ENCODE assay signal across 8 cellular contexts in the genomic region with DNA sequence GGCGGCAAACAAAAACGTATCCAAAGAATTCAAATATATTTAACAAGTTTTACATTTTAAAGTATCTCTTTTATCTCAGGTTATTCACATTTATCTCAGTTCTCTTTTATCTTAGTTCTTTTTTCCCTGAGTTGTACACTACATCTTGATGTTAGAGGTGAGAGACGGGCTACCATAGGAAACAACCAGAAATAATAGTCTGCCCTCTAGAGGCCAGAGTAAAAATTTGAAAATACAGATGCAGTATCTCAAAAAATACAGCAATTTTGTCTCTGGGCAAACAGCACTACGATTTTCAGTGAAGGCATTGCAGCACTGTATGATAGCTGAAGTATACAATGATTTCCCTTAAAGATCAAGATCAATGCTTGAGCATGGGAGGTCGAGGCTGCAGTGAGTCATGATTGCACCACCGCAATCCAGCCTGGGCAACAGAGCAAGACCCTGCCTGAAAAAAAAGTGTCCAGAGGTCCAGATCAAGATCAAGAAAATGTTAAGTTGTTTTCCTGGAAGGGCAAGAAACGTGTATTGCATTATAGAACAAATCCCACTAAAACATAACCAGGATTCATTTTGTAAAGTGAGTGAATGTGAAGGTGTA.
DNase-seq lines count a peak whose midpoint lies in the region; ATAC-seq and TF ChIP-seq lines count a peak whose summit lies in the region.

No MANE protein-coding gene starts in this region.

- H3K4me3 ChIP-seq in heart right ventricle (no peak overlapping the region), mucosa of descending colon (no peak overlapping the region), suprapubic skin (no peak overlapping the region)

- H3K27ac ChIP-seq in heart right ventricle: no peak overlapping the region
- H3K27ac ChIP-seq in suprapubic skin: no peak overlapping the region

- no peak for TF ChIP-seq EP300 in suprapubic skin (IDR thresholded peaks at IDR 0.05)

- H3K36me3 ChIP-seq in heart right ventricle (no peaks in the 10 kb centered on the region), mucosa of descending colon (ENCODE audit: low read depth) (no peaks in the 10 kb centered on the region), suprapubic skin (no peaks in the 10 kb centered on the region)

- peaks cover 0 to 14% (median 6%) of the 10 kb centered on the region in 9 donors for H3K4me1 ChIP-seq in heart right ventricle
- H3K4me1 ChIP-seq in mucosa of descending colon (ENCODE audit: low read depth): no peaks in the 10 kb centered on the region
- H3K4me1 ChIP-seq in suprapubic skin: no peaks in the 10 kb centered on the region

- TF ChIP-seq CTCF in heart right ventricle (IDR thresholded peaks at IDR 0.05): peak; percentile 23 to 70 (median 63)
- peak; percentile 29 for TF ChIP-seq CTCF in mucosa of descending colon (IDR thresholded peaks at IDR 0.05)
- TF ChIP-seq CTCF in suprapubic skin (IDR thresholded peaks at IDR 0.05): peak in 1 of 2 donors; percentile 37

- ATAC-seq in heart right ventricle (no peak), left ventricle myocardium superior (no peak), HG02885 (IDR thresholded peaks at IDR 0.05; ENCODE audit: poor library complexity, unreplicated experiment) (peak; percentile 62), mucosa of descending colon (peak; percentile 54), HG02870 (IDR thresholded peaks at IDR 0.05; ENCODE audit: unreplicated experiment) (no peak)

- H3K27me3 ChIP-seq in heart right ventricle: peaks cover 0 to 6% (median 0%) of the 10 kb centered on the region in 7 donors
- no peaks in the 10 kb centered on the region for H3K27me3 ChIP-seq in suprapubic skin

- DNase-seq in heart right ventricle (no peak), left ventricle myocardium superior (no peak), NCI-H748 (lab: John Stamatoyannopoulos, UW; ENCODE audit: unreplicated experiment) (peak; percentile 24), cerebellar cortex (ENCODE audit: low spot score) (peak; percentile 22), mucosa of descending colon (no peak), suprapubic skin (ENCODE audit: low spot score in 2 of 2) (no peak)

- TF ChIP-seq POLR2A in suprapubic skin (IDR thresholded peaks at IDR 0.05): no peak

- 44 to 47% methylated on average over 7 of the region's 7 CpGs for WGBS in heart right ventricle, 2 donors
- 39% methylated on average over 7 of the region's 7 CpGs for WGBS in suprapubic skin

- H3K9me3 ChIP-seq in heart right ventricle (no peaks in the 10 kb centered on the region), mucosa of descending colon (no peaks in the 10 kb centered on the region), suprapubic skin (no peaks in the 10 kb centered on the region)

- intact Hi-C loops in heart right ventricle (cut with DNase I) (loop anchor here in 5 of 10 donors (5.0 to 10.0 kb wide), 3 partner anchors 74 to 674 kb away; no protein-coding TSS in a partner anchor), left ventricle myocardium superior (cut with micrococcal nuclease) (no loop called here), mucosa of descending colon (cut with DNase I, micrococcal nuclease) (loop anchor here in 1 of 2 donors (10.0 kb wide), 1 partner anchor 124 kb away; no protein-coding TSS in a partner anchor)

Comparison
In these comparisons a context has a peak if more than half of its experiments do, and no peak if none do; other contexts are left out.
1. ATAC-seq: peak in HG02885 (single experiment) and mucosa of descending colon (single experiment); none in heart right ventricle (0 of 8), left ventricle myocardium superior (single experiment) and HG02870 (single experiment).
2. DNase-seq: peak in NCI-H748 (single experiment) and cerebellar cortex (single experiment); none in heart right ventricle (0 of 2), left ventricle myocardium superior (single experiment), mucosa of descending colon (0 of 3) and suprapubic skin (0 of 2).